Comparison of ENCODE assay signal across 1 cellular context in the genomic region with DNA sequence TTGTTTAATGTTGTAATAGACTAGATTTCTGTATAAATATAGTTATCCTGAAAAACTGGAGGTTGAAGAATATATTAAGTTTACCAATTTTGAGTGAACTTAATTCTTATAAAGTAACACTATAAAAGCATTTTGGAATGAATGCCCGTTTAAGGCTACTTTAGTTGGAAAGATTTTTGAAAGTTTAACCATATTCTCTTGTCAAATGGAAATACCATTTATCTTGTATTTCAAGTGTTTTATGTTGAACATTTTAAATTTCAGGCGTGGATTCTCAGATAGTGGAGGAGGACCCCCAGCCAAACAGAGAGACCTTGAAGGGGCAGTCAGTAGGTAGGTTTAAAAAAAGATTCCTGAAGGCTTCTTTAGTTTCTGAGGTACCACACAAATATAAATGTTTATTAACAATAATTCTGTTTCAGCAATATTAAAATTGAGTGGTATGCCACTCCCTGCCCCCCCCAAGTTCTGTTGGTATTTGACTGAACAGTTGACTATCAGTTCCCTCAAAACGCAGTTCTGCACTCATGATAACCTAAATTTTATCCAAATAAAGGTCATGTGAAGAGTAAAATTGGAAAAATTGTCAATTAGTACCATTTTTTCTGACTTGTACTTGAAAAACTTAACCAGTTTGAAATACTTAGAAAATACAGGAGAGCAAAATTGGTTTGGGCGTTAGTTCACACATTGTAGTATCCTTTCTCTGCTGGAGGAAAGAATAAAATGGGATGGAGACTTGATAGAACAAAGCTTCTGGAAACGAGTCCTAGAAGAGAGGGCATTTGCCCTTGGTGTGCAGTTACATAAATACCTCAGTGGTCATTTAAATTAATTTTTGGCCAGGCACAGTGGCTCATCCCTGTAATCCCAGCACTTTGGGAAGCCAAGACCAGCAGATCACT.
TF ChIP-seq lines count a peak whose summit lies in the region.

No MANE protein-coding gene starts in this region.

TF ChIP-seq in HepG2, 621 proteins besides CTCF, POLR2A, EP300 and RAD21 (continued from another document and continues in another):
- peak; percentile 62; the same call in 1 of the 2 replicates for TF ChIP-seq E2F1 (CRISPR knock-in tag; IDR thresholded peaks at IDR 0.05)
- no peak for TF ChIP-seq KLF13 (CRISPR knock-in tag; IDR thresholded peaks at IDR 0.05)
- TF ChIP-seq, protein P1, sequence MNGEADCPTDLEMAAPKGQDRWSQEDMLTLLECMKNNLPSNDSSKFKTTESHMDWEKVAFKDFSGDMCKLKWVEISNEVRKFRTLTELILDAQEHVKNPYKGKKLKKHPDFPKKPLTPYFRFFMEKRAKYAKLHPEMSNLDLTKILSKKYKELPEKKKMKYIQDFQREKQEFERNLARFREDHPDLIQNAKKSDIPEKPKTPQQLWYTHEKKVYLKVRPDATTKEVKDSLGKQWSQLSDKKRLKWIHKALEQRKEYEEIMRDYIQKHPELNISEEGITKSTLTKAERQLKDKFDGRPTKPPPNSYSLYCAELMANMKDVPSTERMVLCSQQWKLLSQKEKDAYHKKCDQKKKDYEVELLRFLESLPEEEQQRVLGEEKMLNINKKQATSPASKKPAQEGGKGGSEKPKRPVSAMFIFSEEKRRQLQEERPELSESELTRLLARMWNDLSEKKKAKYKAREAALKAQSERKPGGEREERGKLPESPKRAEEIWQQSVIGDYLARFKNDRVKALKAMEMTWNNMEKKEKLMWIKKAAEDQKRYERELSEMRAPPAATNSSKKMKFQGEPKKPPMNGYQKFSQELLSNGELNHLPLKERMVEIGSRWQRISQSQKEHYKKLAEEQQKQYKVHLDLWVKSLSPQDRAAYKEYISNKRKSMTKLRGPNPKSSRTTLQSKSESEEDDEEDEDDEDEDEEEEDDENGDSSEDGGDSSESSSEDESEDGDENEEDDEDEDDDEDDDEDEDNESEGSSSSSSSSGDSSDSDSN (CRISPR knock-in tag; IDR thresholded peaks at IDR 0.05), result no peak
- peak; percentile 20; the same call in 1 of the 2 replicates for TF ChIP-seq RXRB (CRISPR knock-in tag; IDR thresholded peaks at IDR 0.05; ENCODE audit: borderline replicate concordance)
- TF ChIP-seq TSC22D2 (CRISPR knock-in tag; IDR thresholded peaks at IDR 0.05; ENCODE audit: borderline replicate concordance), result peak; percentile 39; the same call in 1 of the 2 replicates
- no peak for TF ChIP-seq CHD2 (IDR thresholded peaks at IDR 0.05; ENCODE audit: low read depth, low read length)
- peak; percentile 6; the same call in 1 of the 2 replicates for TF ChIP-seq RFX3 (CRISPR knock-in tag; IDR thresholded peaks at IDR 0.05)
- TF ChIP-seq, protein P2, sequence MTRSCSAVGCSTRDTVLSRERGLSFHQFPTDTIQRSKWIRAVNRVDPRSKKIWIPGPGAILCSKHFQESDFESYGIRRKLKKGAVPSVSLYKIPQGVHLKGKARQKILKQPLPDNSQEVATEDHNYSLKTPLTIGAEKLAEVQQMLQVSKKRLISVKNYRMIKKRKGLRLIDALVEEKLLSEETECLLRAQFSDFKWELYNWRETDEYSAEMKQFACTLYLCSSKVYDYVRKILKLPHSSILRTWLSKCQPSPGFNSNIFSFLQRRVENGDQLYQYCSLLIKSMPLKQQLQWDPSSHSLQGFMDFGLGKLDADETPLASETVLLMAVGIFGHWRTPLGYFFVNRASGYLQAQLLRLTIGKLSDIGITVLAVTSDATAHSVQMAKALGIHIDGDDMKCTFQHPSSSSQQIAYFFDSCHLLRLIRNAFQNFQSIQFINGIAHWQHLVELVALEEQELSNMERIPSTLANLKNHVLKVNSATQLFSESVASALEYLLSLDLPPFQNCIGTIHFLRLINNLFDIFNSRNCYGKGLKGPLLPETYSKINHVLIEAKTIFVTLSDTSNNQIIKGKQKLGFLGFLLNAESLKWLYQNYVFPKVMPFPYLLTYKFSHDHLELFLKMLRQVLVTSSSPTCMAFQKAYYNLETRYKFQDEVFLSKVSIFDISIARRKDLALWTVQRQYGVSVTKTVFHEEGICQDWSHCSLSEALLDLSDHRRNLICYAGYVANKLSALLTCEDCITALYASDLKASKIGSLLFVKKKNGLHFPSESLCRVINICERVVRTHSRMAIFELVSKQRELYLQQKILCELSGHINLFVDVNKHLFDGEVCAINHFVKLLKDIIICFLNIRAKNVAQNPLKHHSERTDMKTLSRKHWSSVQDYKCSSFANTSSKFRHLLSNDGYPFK (CRISPR knock-in tag; IDR thresholded peaks at IDR 0.05; ENCODE audit: borderline replicate concordance), result no peak
- TF ChIP-seq ZNF772 (CRISPR knock-in tag; IDR thresholded peaks at IDR 0.05), result 0 out of 2 replicates have a peak, but pooled peaks have one; percentile 24
- 0 out of 2 replicates have a peak, but pooled peaks have one; percentile 33 for TF ChIP-seq ZFP37 (CRISPR knock-in tag; IDR thresholded peaks at IDR 0.05; ENCODE audit: borderline replicate concordance)
- TF ChIP-seq PHF5A (CRISPR knock-in tag; IDR thresholded peaks at IDR 0.05; ENCODE audit: low read depth, unreplicated experiment), result peak; percentile 11
- TF ChIP-seq, protein P3, sequence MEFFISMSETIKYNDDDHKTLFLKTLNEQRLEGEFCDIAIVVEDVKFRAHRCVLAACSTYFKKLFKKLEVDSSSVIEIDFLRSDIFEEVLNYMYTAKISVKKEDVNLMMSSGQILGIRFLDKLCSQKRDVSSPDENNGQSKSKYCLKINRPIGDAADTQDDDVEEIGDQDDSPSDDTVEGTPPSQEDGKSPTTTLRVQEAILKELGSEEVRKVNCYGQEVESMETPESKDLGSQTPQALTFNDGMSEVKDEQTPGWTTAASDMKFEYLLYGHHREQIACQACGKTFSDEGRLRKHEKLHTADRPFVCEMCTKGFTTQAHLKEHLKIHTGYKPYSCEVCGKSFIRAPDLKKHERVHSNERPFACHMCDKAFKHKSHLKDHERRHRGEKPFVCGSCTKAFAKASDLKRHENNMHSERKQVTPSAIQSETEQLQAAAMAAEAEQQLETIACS (CRISPR knock-in tag; IDR thresholded peaks at IDR 0.05), result peak; percentile 33; the same call in 1 of the 2 replicates
- no peak for TF ChIP-seq KLF16 (CRISPR knock-in tag; IDR thresholded peaks at IDR 0.05)
- TF ChIP-seq GZF1 (CRISPR knock-in tag; IDR thresholded peaks at IDR 0.05), result no peak
- TF ChIP-seq JUND (CRISPR knock-in tag; IDR thresholded peaks at IDR 0.05), result no peak
- TF ChIP-seq ZNF563 (CRISPR knock-in tag; IDR thresholded peaks at IDR 0.05), result no peak
- no peak for TF ChIP-seq ZFP36L2 (CRISPR knock-in tag; IDR thresholded peaks at IDR 0.05)
- TF ChIP-seq ZFY (CRISPR knock-in tag; IDR thresholded peaks at IDR 0.05), result peak; percentile 29; the same call in 1 of the 2 replicates
- TF ChIP-seq, protein P4, sequence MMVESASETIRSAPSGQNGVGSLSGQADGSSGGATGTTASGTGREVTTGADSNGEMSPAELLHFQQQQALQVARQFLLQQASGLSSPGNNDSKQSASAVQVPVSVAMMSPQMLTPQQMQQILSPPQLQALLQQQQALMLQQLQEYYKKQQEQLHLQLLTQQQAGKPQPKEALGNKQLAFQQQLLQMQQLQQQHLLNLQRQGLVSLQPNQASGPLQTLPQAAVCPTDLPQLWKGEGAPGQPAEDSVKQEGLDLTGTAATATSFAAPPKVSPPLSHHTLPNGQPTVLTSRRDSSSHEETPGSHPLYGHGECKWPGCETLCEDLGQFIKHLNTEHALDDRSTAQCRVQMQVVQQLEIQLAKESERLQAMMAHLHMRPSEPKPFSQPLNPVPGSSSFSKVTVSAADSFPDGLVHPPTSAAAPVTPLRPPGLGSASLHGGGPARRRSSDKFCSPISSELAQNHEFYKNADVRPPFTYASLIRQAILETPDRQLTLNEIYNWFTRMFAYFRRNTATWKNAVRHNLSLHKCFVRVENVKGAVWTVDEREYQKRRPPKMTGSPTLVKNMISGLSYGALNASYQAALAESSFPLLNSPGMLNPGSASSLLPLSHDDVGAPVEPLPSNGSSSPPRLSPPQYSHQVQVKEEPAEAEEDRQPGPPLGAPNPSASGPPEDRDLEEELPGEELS (CRISPR knock-in tag; IDR thresholded peaks at IDR 0.05), result 0 out of 2 replicates have a peak, but pooled peaks have one; percentile 19
- TF ChIP-seq YEATS2 (CRISPR knock-in tag; IDR thresholded peaks at IDR 0.05; ENCODE audit: borderline replicate concordance), result no peak
- 0 out of 2 replicates have a peak, but pooled peaks have one; percentile 32 for TF ChIP-seq KDM3A (CRISPR knock-in tag; IDR thresholded peaks at IDR 0.05; ENCODE audit: low read depth)
- no peak for TF ChIP-seq SATB2 (CRISPR knock-in tag; IDR thresholded peaks at IDR 0.05)
- TF ChIP-seq NCOA2 (CRISPR knock-in tag; IDR thresholded peaks at IDR 0.05), result 0 out of 2 replicates have a peak, but pooled peaks have one; percentile 15
- no peak for TF ChIP-seq ZNF124 (CRISPR knock-in tag; IDR thresholded peaks at IDR 0.05)
- TF ChIP-seq GLI4 (CRISPR knock-in tag; IDR thresholded peaks at IDR 0.05; ENCODE audit: borderline replicate concordance), result no peak
- TF ChIP-seq, protein P5, sequence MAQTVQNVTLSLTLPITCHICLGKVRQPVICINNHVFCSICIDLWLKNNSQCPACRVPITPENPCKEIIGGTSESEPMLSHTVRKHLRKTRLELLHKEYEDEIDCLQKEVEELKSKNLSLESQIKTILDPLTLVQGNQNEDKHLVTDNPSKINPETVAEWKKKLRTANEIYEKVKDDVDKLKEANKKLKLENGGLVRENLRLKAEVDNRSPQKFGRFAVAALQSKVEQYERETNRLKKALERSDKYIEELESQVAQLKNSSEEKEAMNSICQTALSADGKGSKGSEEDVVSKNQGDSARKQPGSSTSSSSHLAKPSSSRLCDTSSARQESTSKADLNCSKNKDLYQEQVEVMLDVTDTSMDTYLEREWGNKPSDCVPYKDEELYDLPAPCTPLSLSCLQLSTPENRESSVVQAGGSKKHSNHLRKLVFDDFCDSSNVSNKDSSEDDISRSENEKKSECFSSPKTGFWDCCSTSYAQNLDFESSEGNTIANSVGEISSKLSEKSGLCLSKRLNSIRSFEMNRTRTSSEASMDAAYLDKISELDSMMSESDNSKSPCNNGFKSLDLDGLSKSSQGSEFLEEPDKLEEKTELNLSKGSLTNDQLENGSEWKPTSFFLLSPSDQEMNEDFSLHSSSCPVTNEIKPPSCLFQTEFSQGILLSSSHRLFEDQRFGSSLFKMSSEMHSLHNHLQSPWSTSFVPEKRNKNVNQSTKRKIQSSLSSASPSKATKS (CRISPR knock-in tag; IDR thresholded peaks at IDR 0.05), result peak; percentile 64; the same call in 1 of the 2 replicates
- peak; percentile 17; the same call in 1 of the 2 replicates for TF ChIP-seq PRDM15 (CRISPR knock-in tag; IDR thresholded peaks at IDR 0.05)
- TF ChIP-seq MATR3 (CRISPR knock-in tag; IDR thresholded peaks at IDR 0.05), result no peak
- peak; percentile 2; the same call in 1 of the 2 replicates for TF ChIP-seq HOMEZ (CRISPR knock-in tag; IDR thresholded peaks at IDR 0.05; ENCODE audit: low read depth)
